20 cellular contexts compared by ENCODE assay signal in genomic region chr6:107098436-107099307, GRCh38.
"Had no signal": no experiment of that assay in that cellular context is flagged by ENCODE, and none has a peak within 500 bp of the region (broad histone marks: within the 10 kb centered on the region; RNA-seq: fewer than 3 reads in every experiment).

No MANE protein-coding gene starts in this region.

- H3K27me3 Mint-ChIP-seq: activated CD4-positive, alpha-beta T cell treated with anti-CD3 and anti-CD28 coated beads, Interleukin-2, amount 10 ng/mL, durations not matched to agents 7 days and 5 days; activated naive CD8-positive, alpha-beta T cell treated with anti-CD3 and anti-CD28 coated beads, Interleukin-2, amount 10 ng/mL, durations not matched to agents 7 days and 5 days; brain; central memory CD8-positive, alpha-beta T cell had no signal

- H3K36me3 Mint-ChIP-seq: stimulated activated effector memory CD8-positive, alpha-beta T cell treated with anti-CD3 and anti-CD28 coated beads, Interleukin-12 subunit alpha, Interleukin-12 subunit beta, amount 100 ng/mL, for 72 hours had no signal

- H3K27ac Mint-ChIP-seq: activated CD4-positive, alpha-beta T cell treated with anti-CD3 and anti-CD28 coated beads, Interleukin-2, amount 10 ng/mL, durations not matched to agents 7 days and 5 days; activated naive CD8-positive, alpha-beta T cell treated with anti-CD3 and anti-CD28 coated beads, Interleukin-2, amount 10 ng/mL, durations not matched to agents 7 days and 5 days; neural progenitor cell; stimulated activated effector memory CD8-positive, alpha-beta T cell treated with anti-CD3 and anti-CD28 coated beads, Interleukin-12 subunit alpha, Interleukin-12 subunit beta, amount 100 ng/mL, for 72 hours; T-helper 1 cell treated with Interleukin-12 subunit alpha and Interleukin-12 subunit beta and Interleukin-4 antibody, amounts not matched to agents 30 μg/mL and 1 μg/mL, for 36 hours had no signal

- H3K4me1 ChIP-seq: parathyroid adenoma, transverse colon, vagina had no signal

- H3K27ac ChIP-seq: neural progenitor cell, parathyroid adenoma, transverse colon, vagina had no signal

- H3K4me1 Mint-ChIP-seq: activated CD4-positive, alpha-beta T cell treated with anti-CD3 and anti-CD28 coated beads, Interleukin-2, amount 10 ng/mL, durations not matched to agents 7 days and 5 days; central memory CD8-positive, alpha-beta T cell had no signal

- H3K9me3 Mint-ChIP-seq: activated CD4-positive, alpha-beta T cell treated with anti-CD3 and anti-CD28 coated beads, Interleukin-2, amount 10 ng/mL, durations not matched to agents 7 days and 5 days; activated naive CD8-positive, alpha-beta T cell treated with anti-CD3 and anti-CD28 coated beads, Interleukin-2, amount 10 ng/mL, durations not matched to agents 7 days and 5 days; brain; central memory CD8-positive, alpha-beta T cell; neural progenitor cell; stimulated activated effector memory CD8-positive, alpha-beta T cell treated with anti-CD3 and anti-CD28 coated beads, Interleukin-12 subunit alpha, Interleukin-12 subunit beta, amount 100 ng/mL, for 72 hours; T-helper 1 cell treated with Interleukin-12 subunit alpha and Interleukin-12 subunit beta and Interleukin-4 antibody, amounts not matched to agents 30 μg/mL and 1 μg/mL, for 36 hours had no signal

- H3K9ac ChIP-seq: neural progenitor cell, parathyroid adenoma had no signal

- ATAC-seq: stimulated activated effector memory CD8-positive, alpha-beta T cell treated with anti-CD3 and anti-CD28 coated beads, Interleukin-12 subunit alpha, Interleukin-12 subunit beta, amount 100 ng/mL, for 72 hours had no signal

- H3K4me3 ChIP-seq: neural progenitor cell, transverse colon, vagina had no signal

- H3K36me3 ChIP-seq: neural progenitor cell, transverse colon, vagina had no signal

- DNase-seq: activated CD4-positive, alpha-beta T cell treated with anti-CD3 and anti-CD28 coated beads, Interleukin-2, amount 10 ng/mL, durations not matched to agents 7 days and 5 days; activated CD4-positive, CD25-positive, alpha-beta regulatory T cell; activated gamma-delta T cell treated with Interleukin-2 at 50 U/mL for 16 hours; activated naive CD8-positive, alpha-beta T cell treated with anti-CD3 and anti-CD28 coated beads, Interleukin-2, amount 10 ng/mL, durations not matched to agents 7 days and 5 days; activated T-cell treated with anti-CD3 and anti-CD28 coated beads for 4 hours; cortex of kidney; effector memory CD4-positive, alpha-beta T cell; foreskin melanocyte; head of caudate nucleus; kidney glomerular epithelial cell; stimulated activated CD4-positive, alpha-beta T cell treated with anti-CD3 and anti-CD28 coated beads, Interleukin-2, amount 100 ng/mL, for 24 hours; substantia nigra; transverse colon had no signal

- H3K4me3 Mint-ChIP-seq: activated CD4-positive, alpha-beta T cell treated with anti-CD3 and anti-CD28 coated beads, Interleukin-2, amount 10 ng/mL, durations not matched to agents 7 days and 5 days; activated naive CD8-positive, alpha-beta T cell treated with anti-CD3 and anti-CD28 coated beads, Interleukin-2, amount 10 ng/mL, durations not matched to agents 7 days and 5 days; brain; central memory CD8-positive, alpha-beta T cell; neural progenitor cell; stimulated activated effector memory CD8-positive, alpha-beta T cell treated with anti-CD3 and anti-CD28 coated beads, Interleukin-12 subunit alpha, Interleukin-12 subunit beta, amount 100 ng/mL, for 72 hours; T-helper 1 cell treated with Interleukin-12 subunit alpha and Interleukin-12 subunit beta and Interleukin-4 antibody, amounts not matched to agents 30 μg/mL and 1 μg/mL, for 36 hours had no signal

- H3K9me3 ChIP-seq: transverse colon, vagina had no signal

- H3K27me3 ChIP-seq: neural progenitor cell, transverse colon, vagina had no signal
